27 cellular contexts compared by ENCODE assay signal in the genomic region with DNA sequence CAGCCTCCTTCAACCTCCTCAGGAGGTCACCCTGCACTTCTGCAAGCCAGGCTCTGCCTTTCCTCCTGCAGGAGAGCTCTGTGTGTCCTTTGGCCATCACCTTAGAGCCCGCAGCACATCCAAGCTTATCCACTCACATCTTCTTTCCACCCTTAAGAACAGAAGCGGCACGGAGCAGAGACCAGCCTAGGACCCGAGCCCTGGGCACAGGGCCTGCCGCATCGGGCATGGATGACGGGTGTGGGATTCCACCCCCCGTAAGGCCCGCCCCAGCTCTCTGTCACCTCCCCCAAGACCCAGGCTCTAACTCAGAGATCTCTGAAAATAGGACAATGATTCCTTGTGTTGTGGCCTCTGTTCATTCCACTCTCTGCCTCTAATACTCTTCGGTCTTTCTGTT. TPM values are rescaled to one million over a fixed set of nuclear protein-coding genes. Genes with fewer than 3 reads are reported as not detected.
"Had no signal": no experiment of that assay in that cellular context is flagged by ENCODE, and none has a peak within 500 bp of the region (broad histone marks: within the 10 kb centered on the region; RNA-seq: fewer than 3 reads in every experiment).

No MANE protein-coding gene starts in this region.

- H3K27ac ChIP-seq: SK-N-MC, VCaP had no signal

- H3K9me3 Mint-ChIP-seq: central memory CD8-positive, alpha-beta T cell had no signal

- H3K4me3 ChIP-seq: SK-N-MC had no signal

- H3K4me3 Mint-ChIP-seq: activated CD4-positive, alpha-beta memory T cell treated with anti-CD3 and anti-CD28 coated beads for 36 hours; activated CD4-positive, alpha-beta T cell treated with anti-CD3 and anti-CD28 coated beads, Interleukin-2, amount 10 ng/mL, durations not matched to agents 7 days and 5 days; activated naive CD4-positive, alpha-beta T cell treated with anti-CD3 and anti-CD28 coated beads for 36 hours; activated naive CD8-positive, alpha-beta T cell; activated T-cell treated with anti-CD3 and anti-CD28 coated beads, Interleukin-2, amount 50 U/mL, for 4 hours; brain; central memory CD8-positive, alpha-beta T cell; T-cell had no signal

- DNase-seq: activated CD4-positive, alpha-beta memory T cell treated with anti-CD3 and anti-CD28 coated beads for 36 hours; activated CD4-positive, alpha-beta T cell treated with anti-CD3 and anti-CD28 coated beads, Interleukin-2, amount 10 ng/mL, durations not matched to agents 7 days and 5 days; activated CD4-positive, CD25-positive, alpha-beta regulatory T cell; activated CD8-positive, alpha-beta memory T cell treated with anti-CD3 and anti-CD28 coated beads for 24 hours; activated gamma-delta T cell; activated naive CD4-positive, alpha-beta T cell treated with anti-CD3 and anti-CD28 coated beads for 36 hours; activated T-cell treated with anti-CD3 and anti-CD28 coated beads, Interleukin-2, amount 50 U/mL, for 4 hours; amygdala; NCI-H1048; NCI-H1417; NCI-H1694; NCI-H2029; NCI-H2107; NCI-H2171 treated with DMSO at 0.1 percent for 48 hours; NCI-H226; NCI-H526; NCI-H82; T-cell; T-helper 2 cell; T1000 had no signal

- H3K27ac Mint-ChIP-seq: activated CD4-positive, alpha-beta memory T cell treated with anti-CD3 and anti-CD28 coated beads for 36 hours; activated CD4-positive, alpha-beta T cell treated with anti-CD3 and anti-CD28 coated beads, Interleukin-2, amount 10 ng/mL, durations not matched to agents 7 days and 5 days; activated naive CD4-positive, alpha-beta T cell treated with anti-CD3 and anti-CD28 coated beads for 36 hours; activated naive CD8-positive, alpha-beta T cell; brain; T-cell had no signal

- H3K4me1 Mint-ChIP-seq: activated CD4-positive, alpha-beta T cell treated with anti-CD3 and anti-CD28 coated beads, Interleukin-2, amount 10 ng/mL, durations not matched to agents 7 days and 5 days; central memory CD8-positive, alpha-beta T cell; T-cell had no signal

- H3K36me3 Mint-ChIP-seq: activated CD4-positive, alpha-beta memory T cell treated with anti-CD3 and anti-CD28 coated beads for 36 hours; activated naive CD8-positive, alpha-beta T cell; brain; T-cell had no signal

RNA-seq across cellular contexts. Expression of a gene that starts 42.1 kb away (rescaled TPM):
- total RNA-seq: activated CD4-positive, alpha-beta memory T cell treated with anti-CD3 and anti-CD28 coated beads for 36 hours; activated CD4-positive, alpha-beta T cell treated with anti-CD3 and anti-CD28 coated beads, Interleukin-2, amount 10 ng/mL, durations not matched to agents 7 days and 5 days; activated naive CD4-positive, alpha-beta T cell treated with anti-CD3 and anti-CD28 coated beads for 36 hours; M059J; RPMI7951 had no signal
